21 cellular contexts compared by ENCODE assay signal in the genomic region with DNA sequence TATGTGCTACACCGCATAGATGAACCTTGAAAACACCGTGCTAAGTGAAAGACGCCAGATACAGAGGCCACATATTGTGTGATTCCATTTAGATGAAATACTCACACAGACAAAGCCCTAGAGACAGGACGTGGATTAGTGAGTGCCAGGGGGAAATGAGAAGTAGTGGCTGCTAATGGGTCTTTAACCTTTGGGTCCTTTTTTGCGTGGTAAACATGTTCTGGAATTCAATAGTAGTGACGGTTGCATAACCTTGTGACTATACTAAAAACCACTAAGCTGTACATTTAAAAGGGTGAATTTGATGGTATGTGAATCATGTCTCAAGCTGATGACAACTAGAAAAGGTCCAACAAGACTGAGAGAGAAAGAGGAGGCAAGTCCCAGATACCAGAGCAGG.
"Had no signal": no experiment of that assay in that cellular context is flagged by ENCODE, and none has a peak within 500 bp of the region (broad histone marks: within the 10 kb centered on the region; RNA-seq: fewer than 3 reads in every experiment).

No MANE protein-coding gene starts in this region.

- ATAC-seq: activated CD4-positive, alpha-beta T cell treated with anti-CD3 and anti-CD28 coated beads for 36 hours; left ventricle myocardium superior; pancreas; psoas muscle; right cardiac atrium; stimulated activated naive CD8-positive, alpha-beta T cell treated with anti-CD3 and anti-CD28 coated beads, Interleukin-15, amount 100 ng/mL, for 72 hours had no signal

- DNase-seq: activated B cell treated with CpG ODN at 0.5 μM for 24 hours; activated CD4-positive, alpha-beta memory T cell treated with anti-CD3 and anti-CD28 coated beads for 36 hours; activated CD4-positive, alpha-beta T cell treated with anti-CD3 and anti-CD28 coated beads for 36 hours; activated effector memory CD4-positive, alpha-beta T cell treated with Interleukin-2 at 50 U/mL for 16 hours; activated naive CD4-positive, alpha-beta T cell treated with anti-CD3 and anti-CD28 coated beads for 36 hours; activated naive CD8-positive, alpha-beta T cell treated with anti-CD3 and anti-CD28 coated beads, Interleukin-2, amount 10 ng/mL, durations not matched to agents 7 days and 5 days; activated T-cell treated with anti-CD3 and anti-CD28 coated beads, Interleukin-2, amount 50 U/mL, for 48 hours; amygdala; cerebellar nuclear complex; cortex of kidney; foreskin melanocyte; hypothalamus; left ventricle myocardium superior; midbrain; pancreas; psoas muscle; right cardiac atrium; stimulated activated CD4-positive, alpha-beta T cell treated with anti-CD3 and anti-CD28 coated beads, Interleukin-12 subunit alpha, Interleukin-12 subunit beta, amount 100 ng/mL, for 4 hours; stimulated activated naive CD8-positive, alpha-beta T cell treated with anti-CD3 and anti-CD28 coated beads, Interleukin-15, amount 100 ng/mL, for 72 hours; T-helper 1 cell; tibial artery had no signal

- H3K4me3 ChIP-seq: pancreas, psoas muscle, tibial artery had no signal
